ENCODE assay signal across 18 cellular contexts in the genomic region with DNA sequence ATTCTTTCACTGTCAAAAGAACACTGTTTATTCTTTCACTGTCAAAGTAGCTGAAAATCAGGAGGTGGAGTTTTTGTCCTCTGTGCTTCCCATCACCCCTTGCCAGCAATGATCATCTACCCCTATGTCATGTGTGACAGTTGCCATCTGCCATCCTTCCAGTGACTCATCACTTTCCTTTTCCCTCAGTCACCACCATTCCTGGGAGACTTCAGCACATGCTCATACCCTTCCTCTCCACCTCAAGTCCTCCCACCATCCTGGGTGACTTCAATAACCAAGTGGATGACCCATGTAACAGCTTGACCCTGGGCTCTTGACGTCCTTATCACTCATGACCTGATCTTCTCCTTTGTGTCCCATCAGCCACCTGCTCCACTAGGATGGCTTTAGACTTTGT.
"Had no signal": no experiment of that assay in that cellular context is flagged by ENCODE, and none has a peak within 500 bp of the region (broad histone marks: within the 10 kb centered on the region; RNA-seq: fewer than 3 reads in every experiment).

No MANE protein-coding gene starts in this region.

- H3K9me3 ChIP-seq: adrenal gland, gastroesophageal sphincter, heart right ventricle, lower lobe of right lung, prostate gland, suprapubic skin had no signal

- DNase-seq: activated CD8-positive, alpha-beta T cell treated with anti-CD3 and anti-CD28 coated beads for 36 hours; activated effector memory CD4-positive, alpha-beta T cell treated with anti-CD3 and anti-CD28 coated beads, Interleukin-2, amount 50 U/mL, for 16 hours; activated T-cell treated with anti-CD3 and anti-CD28 coated beads, Interleukin-2, amount 50 U/mL, for 48 hours; adrenal gland; heart right ventricle; left cardiac atrium; lower lobe of right lung; midbrain; right cardiac atrium; stimulated activated CD4-positive, alpha-beta T cell treated with anti-CD3 and anti-CD28 coated beads, Interleukin-4, amount 100 ng/mL, for 4 hours; stimulated activated CD8-positive, alpha-beta memory T cell treated with anti-CD3 and anti-CD28 coated beads, Interleukin-4, amount 100 ng/mL, for 48 hours; stimulated activated naive CD8-positive, alpha-beta T cell treated with anti-CD3 and anti-CD28 coated beads, Interleukin-15, Interleukin-2, amounts not matched to agents 100 U/mL and 50 U/mL, for 24 hours; WERI-Rb-1 had no signal

- H3K4me2 ChIP-seq: smooth muscle cell had no signal

- ATAC-seq: activated CD8-positive, alpha-beta T cell treated with anti-CD3 and anti-CD28 coated beads for 36 hours; gastroesophageal sphincter; heart right ventricle; left cardiac atrium; lower lobe of right lung; right cardiac atrium; stimulated activated naive CD8-positive, alpha-beta T cell treated with anti-CD3 and anti-CD28 coated beads, Interleukin-15, Interleukin-2, amounts not matched to agents 100 U/mL and 50 U/mL, for 24 hours had no signal

- H3K27ac ChIP-seq: adrenal gland, epithelial cell of prostate, gastroesophageal sphincter, heart right ventricle, lower lobe of right lung, prostate gland, suprapubic skin, WERI-Rb-1 had no signal

- H3K4me1 ChIP-seq: adrenal gland, gastroesophageal sphincter, heart right ventricle, lower lobe of right lung, prostate gland, suprapubic skin had no signal

- H3K4me3 ChIP-seq: adrenal gland, gastroesophageal sphincter, heart right ventricle, lower lobe of right lung, prostate gland, smooth muscle cell, suprapubic skin had no signal
